Comparison of ENCODE assay signal across 11 cellular contexts in genomic region chr11:34449013-34449412, GRCh38. TPM values are rescaled to one million over a fixed set of nuclear protein-coding genes. Genes with fewer than 3 reads are reported as not detected.
DNase-seq lines count a peak whose midpoint lies in the region; ATAC-seq, FAIRE-seq and TF ChIP-seq lines count a peak whose summit lies in the region.
"Had no signal": no experiment of that assay in that cellular context is flagged by ENCODE, and none has a peak within 500 bp of the region (broad histone marks: within the 10 kb centered on the region; RNA-seq: fewer than 3 reads in every experiment).

No MANE protein-coding gene starts in this region.

- H3K4me1 ChIP-seq in heart left ventricle, result peaks cover 0 to 39% (median 29%) of the 10 kb centered on the region in 12 donors

- peak; percentile 77 for FAIRE-seq in GM18507 (lab: Jason Lieb, UNC)

- DNase-seq in AML-193 (lab: John Stamatoyannopoulos, UW), result peak; percentile 46 to 50
- DNase-seq in GM18507 (ENCODE audit: extremely low spot score, insufficient read length, low read depth), result peak; percentile 11
- DNase-seq in M059J (ENCODE audit: low read depth), result peak; percentile 58
- peak; percentile 10 for DNase-seq in brain microvascular endothelial cell
- no peak for DNase-seq in NCI-H2227 treated with DMSO at 0.1 percent for 48 hours (lab: John Stamatoyannopoulos, UW)
- no peak for DNase-seq in DMS53 treated with DMSO at 0.1 percent for 48 hours (lab: John Stamatoyannopoulos, UW; ENCODE audit: unreplicated experiment)
- no peak for DNase-seq in anterior cingulate cortex (lab: John Stamatoyannopoulos, UW)
- DNase-seq in heart left ventricle, result no peak
- DNase-seq: NCI-H146 had no signal

- in situ Hi-C loops in brain microvascular endothelial cell (cut with HindIII; ENCODE audit: low pct_ligation_motif_present, low sequenced_read_pairs), result no loop called here

- H3K4me3 ChIP-seq in brain microvascular endothelial cell (ENCODE audit: low read depth, low read length), result no peak overlapping the region
- H3K4me3 ChIP-seq in heart left ventricle, result no peak overlapping the region
- H3K4me3 ChIP-seq: PC-9, thoracic aorta had no signal

- peaks cover 20% of the 10 kb centered on the region for H3K36me3 ChIP-seq in brain microvascular endothelial cell (replicated peaks)
- H3K36me3 ChIP-seq in heart left ventricle, result peaks cover 0 to 61% (median 50%) of the 10 kb centered on the region in 9 donors

- WGBS in heart left ventricle, 4 donors, result 60 to 73% (median 69%) methylated on average over 3 of the region's 3 CpGs

- intact Hi-C loops in heart left ventricle (cut with DNase I), result no loop called here

- no peaks in the 10 kb centered on the region for H3K27me3 ChIP-seq in brain microvascular endothelial cell (replicated peaks)
- H3K27me3 ChIP-seq in heart left ventricle, result no peaks in the 10 kb centered on the region

- TF ChIP-seq POLR2A in heart left ventricle (IDR thresholded peaks at IDR 0.05), result no peak

- no peaks in the 10 kb centered on the region for H3K9me3 ChIP-seq in heart left ventricle
- H3K9me3 ChIP-seq: thoracic aorta had no signal

- no peak overlapping the region for H3K27ac ChIP-seq in brain microvascular endothelial cell
- H3K27ac ChIP-seq in heart left ventricle, result peak overlapping the region in 1 of 12 donors; percentile 15
- H3K27ac ChIP-seq: PC-9, thoracic aorta had no signal

- TF ChIP-seq CTCF in brain microvascular endothelial cell (IDR thresholded peaks at IDR 0.05; ENCODE audit: low read depth, low read length, missing control alignments) (no peak), heart left ventricle (IDR thresholded peaks at IDR 0.05) (no peak)

- no peak for ATAC-seq in heart left ventricle

RNA-seq across cellular contexts. Expression of gene CAT, which starts 10.3 kb away (rescaled TPM):
- total RNA-seq in M059J (2014; rRNA removed; shearing (Covaris generic)), result 102 and 121 TPM in 2 replicates
- 100 to 1,000 TPM in 5 of 9 donors, 10 to 100 TPM in 4; 70.6 to 183 (median 103) TPM for total RNA-seq in heart left ventricle
- polyA plus RNA-seq in heart left ventricle, result 10 to 100 TPM; 49.9 to 57.2 TPM

Comparison
In these comparisons a context has a peak if more than half of its experiments do, and no peak if none do; other contexts are left out.
1. DNase-seq: peak in AML-193 (2 of 2), GM18507 (single experiment), M059J (single experiment) and brain microvascular endothelial cell (single experiment); none in NCI-H2227 treated with DMSO at 0.1 percent for 48 hours (single experiment), DMS53 treated with DMSO at 0.1 percent for 48 hours (single experiment), anterior cingulate cortex (0 of 58) and heart left ventricle (0 of 5).